In the genomic region with DNA sequence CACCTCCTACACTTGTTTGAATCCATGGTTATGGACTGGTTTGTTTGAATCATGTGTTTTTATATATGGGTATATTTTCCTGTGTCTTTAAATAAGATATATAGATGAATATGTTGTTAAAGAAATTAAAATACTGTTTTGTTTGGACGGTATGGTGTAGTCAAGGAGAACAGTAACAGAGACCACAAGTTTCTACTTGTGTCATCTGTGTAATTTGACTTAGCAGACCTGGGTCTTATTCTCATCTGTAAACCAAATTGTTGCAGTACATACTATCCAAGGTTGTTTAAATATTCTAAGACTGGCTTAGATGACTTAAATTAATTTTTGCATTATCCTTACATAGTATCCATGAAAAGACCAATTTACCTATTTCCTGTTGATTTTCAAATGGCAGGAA, we compare ENCODE assay signal across 27 cellular contexts.
"Had no signal": no experiment of that assay in that cellular context is flagged by ENCODE, and none has a peak within 500 bp of the region (broad histone marks: within the 10 kb centered on the region; RNA-seq: fewer than 3 reads in every experiment).

No MANE protein-coding gene starts in this region.

- H3K27ac ChIP-seq: stomach, suprapubic skin, testis, thoracic aorta, thyroid gland, tibial artery, tibial nerve, transverse colon, upper lobe of left lung, upper lobe of right lung, uterus, vagina had no signal

- H3K4me1 ChIP-seq: stomach, suprapubic skin, testis, thyroid gland, tibial artery, tibial nerve, transverse colon, upper lobe of left lung, upper lobe of right lung, uterus, vagina had no signal

- H3K36me3 ChIP-seq: stomach, suprapubic skin, thoracic aorta, thyroid gland, tibial artery, tibial nerve, transverse colon, upper lobe of left lung, upper lobe of right lung, uterus, vagina had no signal

- H3K4me3 ChIP-seq: stomach, suprapubic skin, testis, thoracic aorta, thyroid gland, tibial artery, tibial nerve, transverse colon, upper lobe of left lung, upper lobe of right lung, uterus, vagina had no signal

- ATAC-seq: stimulated activated effector memory CD8-positive, alpha-beta T cell treated with anti-CD3 and anti-CD28 coated beads, Interleukin-12 subunit alpha, Interleukin-12 subunit beta, amount 100 ng/mL, for 72 hours; stimulated activated memory B cell treated with anti-CD40 and anti-IgM and Interleukin-4, amounts not matched to agents 10 μg/mL and 1 μg/mL and 100 μg/mL, for 72 hours; stimulated activated naive B cell treated with anti-CD40 and anti-IgM and Interleukin-4, amounts not matched to agents 10 μg/mL and 1 μg/mL and 100 μg/mL, for 72 hours; stimulated activated naive CD8-positive, alpha-beta T cell treated with anti-CD3 and anti-CD28 coated beads, Interleukin-15, amount 100 ng/mL, for 72 hours; stimulated activated naive CD8-positive, alpha-beta T cell treated with anti-CD3 and anti-CD28 coated beads, Interleukin-15, Interleukin-2, amounts not matched to agents 100 U/mL and 50 U/mL, for 24 hours; upper lobe of right lung had no signal

- DNase-seq: stimulated activated CD4-positive, alpha-beta T cell treated with anti-CD3 and anti-CD28 coated beads, Interleukin-2, amount 100 ng/mL, for 48 hours; stimulated activated CD4-positive, alpha-beta T cell treated with anti-CD3 and anti-CD28 coated beads, Interleukin-4, amount 100 ng/mL, for 1 hour; stimulated activated CD4-positive, alpha-beta T cell treated with anti-CD3 and anti-CD28 coated beads, Interleukin-4, amount 100 ng/mL, for 24 hours; stimulated activated CD4-positive, alpha-beta T cell treated with anti-CD3 and anti-CD28 coated beads, Interleukin-4, amount 100 ng/mL, for 4 hours; stimulated activated CD8-positive, alpha-beta memory T cell treated with anti-CD3 and anti-CD28 coated beads, Interleukin-4, amount 100 ng/mL, for 48 hours; stimulated activated naive B cell treated with anti-CD40 and anti-IgM and Interleukin-4, amounts not matched to agents 10 μg/mL and 1 μg/mL and 100 μg/mL, for 72 hours; stimulated activated naive CD4-positive, alpha-beta T cell; stimulated activated naive CD4-positive, alpha-beta T cell treated with Interleukin-2 at 50 U/mL for 16 hours; stimulated activated naive CD8-positive, alpha-beta T cell treated with anti-CD3 and anti-CD28 coated beads, Interleukin-15, amount 100 ng/mL, for 72 hours; stimulated activated naive CD8-positive, alpha-beta T cell treated with anti-CD3 and anti-CD28 coated beads, Interleukin-15, Interleukin-2, amounts not matched to agents 100 U/mL and 50 U/mL, for 24 hours; stomach; substantia nigra; testis; thyroid gland; tibial artery; transverse colon; trophoblast cell; upper lobe of left lung; upper lobe of right lung; uterus had no signal

- FAIRE-seq: urothelium cell line had no signal

- H3K9me3 ChIP-seq: suprapubic skin, testis, thoracic aorta, thyroid gland, tibial artery, tibial nerve, transverse colon, upper lobe of left lung, upper lobe of right lung, uterus, vagina had no signal

- H3K27me3 ChIP-seq: stomach, suprapubic skin, testis, thyroid gland, tibial artery, tibial nerve, transverse colon, upper lobe of left lung, upper lobe of right lung, uterus, vagina had no signal
